8 cellular contexts compared by ENCODE assay signal in the genomic region with DNA sequence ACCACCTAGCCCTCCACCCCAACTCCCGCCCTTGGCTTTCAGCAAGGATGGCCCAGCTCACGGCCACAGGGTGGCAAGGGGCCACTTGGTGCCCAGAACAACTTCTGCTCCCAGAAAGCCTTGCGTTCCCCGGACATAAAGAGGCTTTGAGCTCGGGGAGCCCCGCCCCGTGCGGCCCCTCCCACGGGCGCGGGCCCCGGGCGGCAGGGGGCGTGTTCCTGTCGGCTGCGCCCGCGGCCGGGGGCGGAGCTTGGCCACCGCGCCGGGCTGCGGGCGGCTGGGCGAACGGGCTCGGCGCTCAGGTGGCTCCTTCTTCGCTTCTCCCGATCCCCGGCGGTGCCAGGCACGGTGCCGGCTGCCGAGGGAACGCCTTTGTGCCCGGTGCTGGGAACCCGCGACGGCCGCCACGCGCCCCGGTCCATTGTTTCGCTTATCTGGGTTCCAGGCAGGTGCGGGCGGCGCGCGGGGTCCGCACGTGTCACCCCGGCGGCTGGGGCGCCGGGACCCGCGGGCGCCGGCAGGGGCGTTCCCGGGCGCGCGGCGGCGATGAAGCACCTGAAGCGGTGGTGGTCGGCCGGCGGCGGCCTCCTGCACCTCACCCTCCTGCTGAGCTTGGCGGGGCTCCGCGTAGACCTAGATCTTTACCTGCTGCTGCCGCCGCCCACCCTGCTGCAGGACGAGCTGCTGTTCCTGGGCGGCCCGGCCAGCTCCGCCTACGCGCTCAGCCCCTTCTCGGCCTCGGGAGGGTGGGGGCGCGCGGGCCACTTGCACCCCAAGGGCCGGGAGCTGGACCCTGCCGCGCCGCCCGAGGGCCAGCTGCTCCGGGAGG. TPM values are rescaled to one million over a fixed set of nuclear protein-coding genes. Genes with fewer than 3 reads are reported as not detected.
DNase-seq lines count a peak whose midpoint lies in the region; ATAC-seq and TF ChIP-seq lines count a peak whose summit lies in the region.

A gene with protein sequence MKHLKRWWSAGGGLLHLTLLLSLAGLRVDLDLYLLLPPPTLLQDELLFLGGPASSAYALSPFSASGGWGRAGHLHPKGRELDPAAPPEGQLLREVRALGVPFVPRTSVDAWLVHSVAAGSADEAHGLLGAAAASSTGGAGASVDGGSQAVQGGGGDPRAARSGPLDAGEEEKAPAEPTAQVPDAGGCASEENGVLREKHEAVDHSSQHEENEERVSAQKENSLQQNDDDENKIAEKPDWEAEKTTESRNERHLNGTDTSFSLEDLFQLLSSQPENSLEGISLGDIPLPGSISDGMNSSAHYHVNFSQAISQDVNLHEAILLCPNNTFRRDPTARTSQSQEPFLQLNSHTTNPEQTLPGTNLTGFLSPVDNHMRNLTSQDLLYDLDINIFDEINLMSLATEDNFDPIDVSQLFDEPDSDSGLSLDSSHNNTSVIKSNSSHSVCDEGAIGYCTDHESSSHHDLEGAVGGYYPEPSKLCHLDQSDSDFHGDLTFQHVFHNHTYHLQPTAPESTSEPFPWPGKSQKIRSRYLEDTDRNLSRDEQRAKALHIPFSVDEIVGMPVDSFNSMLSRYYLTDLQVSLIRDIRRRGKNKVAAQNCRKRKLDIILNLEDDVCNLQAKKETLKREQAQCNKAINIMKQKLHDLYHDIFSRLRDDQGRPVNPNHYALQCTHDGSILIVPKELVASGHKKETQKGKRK (plus strand): TSS at position 246 of the 829 bp plus-strand sequence. CDS start 301 bp downstream, at position 547.

- CTCF ChIA-PET in AG04449 (lab: Yijun Ruan, JAX), result interaction anchor here (0.8 to 1.8 kb wide), 6 partner anchors 9 to 218 kb away, joined by 3 to 4 read pairs (median 4); no protein-coding TSS in a partner anchor

- intact Hi-C loops in left colon (cut with DNase I, micrococcal nuclease), result no loop called here

- no peak for TF ChIP-seq CTCF in AG04449 (IDR thresholded peaks at IDR 0.05; ENCODE audit: insufficient read depth, low read length, missing control alignments)

- H3K4me3 ChIP-seq in AG04449 (ENCODE audit: low read depth, low read length), result peak within 1 kb of the TSS; percentile 61

- POLR2A ChIA-PET in AG04449 (lab: Yijun Ruan, JAX), result interaction anchor here (1.0 kb wide), 2 partner anchors 43 to 48 kb away, joined by 4 to 7 read pairs; a partner anchor contains a TSS

- ATAC-seq in GM18867 (IDR thresholded peaks at IDR 0.05; ENCODE audit: unreplicated experiment) (peak; percentile 70), HG03095 (IDR thresholded peaks at IDR 0.05; ENCODE audit: unreplicated experiment) (peak; percentile 59), left colon (peak; percentile 85)
- peak; percentile 55 to 60 for ATAC-seq in activated CD4-positive, CD25-positive, alpha-beta regulatory T cell treated with anti-CD3 and anti-CD28 coated beads, Interleukin-2, amount 50 U/mL, for 24 hours

- DNase-seq in AG04449 (ENCODE audit: low read depth, low spot score) (no peak), NCI-H2227 (lab: John Stamatoyannopoulos, UW; ENCODE audit: unreplicated experiment) (peak; percentile 91), cerebellar nuclear complex (lab: John Stamatoyannopoulos, UW) (peak; percentile 8 to 22), left colon (peak; percentile 87 to 91)
- peak; percentile 59 to 81 (median 65) for DNase-seq in stimulated activated CD4-positive, alpha-beta T cell treated with anti-CD3 and anti-CD28 coated beads, Interleukin-1b, Interleukin-23, amount 100 ng/mL, for 24 hours (ENCODE audit: low read depth in 4 of 4, low spot score in 1 of 4)

RNA-seq across cellular contexts. Expression of the gene that starts here (rescaled TPM):
- 10 to 100 TPM in 1 of 2 donors, 1 to 10 TPM in 1; 8.8 to 13.4 TPM for total RNA-seq in left colon
